In genomic region chr11:3163241-3163981, GRCh38 we compare ENCODE assay signal across 8 cellular contexts. TPM values are rescaled to one million over a fixed set of nuclear protein-coding genes. Genes with fewer than 3 reads are reported as not detected.
DNase-seq lines count a peak whose midpoint lies in the region; ATAC-seq, FAIRE-seq and TF ChIP-seq lines count a peak whose summit lies in the region.

No MANE protein-coding gene starts in this region.

- H3K56ac ChIP-seq in H1 (replicated peaks; ENCODE audit: insufficient read length, low read depth, low read length), result no peak overlapping the region

- H3K14ac ChIP-seq in H1 (ENCODE audit: insufficient read length), result no peak overlapping the region

- H2BK15ac ChIP-seq in H1 (ENCODE audit: low read length), result no peak overlapping the region

- no peak overlapping the region; the same call in 1 of the 2 replicates for H3K18ac ChIP-seq in H1 (ENCODE audit: extremely low read depth, low read length)

- ATAC-seq in natural killer cell treated with Interleukin-12 subunit alpha and Interleukin-12 subunit beta and Interleukin-15 and Interleukin-18, amount 100 ng/mL, for 72 hours, result no peak
- ATAC-seq in GM18519 (IDR thresholded peaks at IDR 0.05; ENCODE audit: low FRiP score, unreplicated experiment) (no peak), GM18511 (IDR thresholded peaks at IDR 0.05; ENCODE audit: unreplicated experiment) (no peak)

- peak overlapping the region; percentile 97; the same call in 1 of the 2 replicates for H2BK12ac ChIP-seq in H1 (ENCODE audit: low read depth, low read length)

- no peaks in the 10 kb centered on the region for H3K36me3 ChIP-seq in H1 (ENCODE audit: control insufficient read depth in 2 of 4, insufficient read depth in 4 of 4, low read length in 3 of 4)

- no peak overlapping the region for H4K91ac ChIP-seq in H1 (replicated peaks; ENCODE audit: insufficient read length, low read length)

- peaks cover 0 to 39% (median 19%) of the 10 kb centered on the region in 4 experiments; a peak in 6 of 7 replicates for H3K27me3 ChIP-seq in H1 (replicated peaks in 1 of 4; ENCODE audit: control insufficient read depth in 3 of 4, extremely low read depth in 1 of 4, insufficient read depth in 3 of 4, low read length in 3 of 4)

- no peak overlapping the region; the same call in 1 of the 2 replicates for H2AK5ac ChIP-seq in H1 (ENCODE audit: low read depth, low read length)

- no peaks in the 10 kb centered on the region for H3K27me3 Mint-ChIP-seq in natural killer cell treated with Interleukin-12 subunit alpha and Interleukin-12 subunit beta and Interleukin-15 and Interleukin-18, amount 100 ng/mL, for 72 hours

- H2BK5ac ChIP-seq in H1 (ENCODE audit: low read depth, low read length), result no peak overlapping the region

- H3K4me3 Mint-ChIP-seq in natural killer cell treated with Interleukin-12 subunit alpha and Interleukin-12 subunit beta and Interleukin-15 and Interleukin-18, amount 100 ng/mL, for 72 hours, result peak overlapping the region; percentile 84

- H3K4me3 ChIP-seq in NB4 (ENCODE audit: low read depth, low read length) (peak overlapping the region; percentile 91), H1 (ENCODE audit: extremely low read depth in 1 of 4, insufficient read depth in 2 of 4, low read depth in 3 of 4, low read length in 4 of 4) (peak overlapping the region in 3 of 4 experiments; percentile 3 to 68 (median 10); a peak in 3 of 8 replicates)

- no peak overlapping the region for H2AFZ ChIP-seq in H1 (ENCODE audit: low read length)

- TF ChIP-seq RAD21 in H1 (IDR thresholded peaks at IDR 0.05 in 1 of 2, conservative IDR thresholded peaks at IDR 0.05 in 1 of 2; ENCODE audit: low read depth in 2 of 2, low read length in 2 of 2), result no peak

- H3K9me3 ChIP-seq in H1 (ENCODE audit: insufficient read depth in 2 of 2, low read depth in 1 of 2, low read length in 1 of 2), result no peaks in the 10 kb centered on the region

- DNase-seq in Ammon's horn (ENCODE audit: low spot score), result peak; percentile 64
- peak; percentile 39 for DNase-seq in NB4 (ENCODE audit: low read depth)
- no peak for DNase-seq in H1 (ENCODE audit: low read depth in 1 of 2, low spot score in 2 of 2)
- DNase-seq in natural killer cell treated with Interleukin-12 subunit alpha and Interleukin-12 subunit beta and Interleukin-15 and Interleukin-18, amount 100 ng/mL, for 72 hours (ENCODE audit: low spot score), result peak; percentile 61
- no peak for DNase-seq in AG20443 (ENCODE audit: low spot score)
- no peak for DNase-seq in stimulated activated CD4-positive, alpha-beta T cell treated with anti-CD3 and anti-CD28 coated beads, Interleukin-12 subunit alpha, Interleukin-12 subunit beta, amount 100 ng/mL, for 4 hours

- peaks cover 6% of the 10 kb centered on the region for H3K79me1 ChIP-seq in H1 (ENCODE audit: low read depth, low read length)

- peaks cover 8 to 38% (median 26%) of the 10 kb centered on the region in 4 experiments for H3K4me1 ChIP-seq in H1 (replicated peaks in 1 of 4; ENCODE audit: control insufficient read depth in 3 of 4, insufficient read depth in 4 of 4, low read length in 3 of 4)

- H4K20me1 ChIP-seq in H1 (replicated peaks in 1 of 2; ENCODE audit: control insufficient read depth in 1 of 2, insufficient read depth in 2 of 2, low read length in 2 of 2), result peaks cover 0 to 7% of the 10 kb centered on the region in 2 experiments

- peaks cover under 1 to 2% of the 10 kb centered on the region in 2 experiments; a peak in 2 of 4 replicates for H3K79me2 ChIP-seq in H1 (ENCODE audit: control insufficient read depth in 1 of 2, insufficient read depth in 2 of 2, low read length in 2 of 2)

- TF ChIP-seq EP300 in H1 (IDR thresholded peaks at IDR 0.05; ENCODE audit: borderline replicate concordance in 1 of 2, low read depth in 2 of 2, low read length in 2 of 2), result no peak

- H3K4me2 ChIP-seq in H1 (ENCODE audit: insufficient read depth in 1 of 2, low read depth in 2 of 2, low read length in 2 of 2), result peak overlapping the region; percentile 89 to 99

- H3K9me3 Mint-ChIP-seq in natural killer cell treated with Interleukin-12 subunit alpha and Interleukin-12 subunit beta and Interleukin-15 and Interleukin-18, amount 100 ng/mL, for 72 hours, result no peaks in the 10 kb centered on the region

- no peak overlapping the region for H4K5ac ChIP-seq in H1 (ENCODE audit: insufficient read length, low read depth, low read length)

- POLR2A ChIA-PET in H1 (lab: Charles Lee; ENCODE audit: partially characterized antibody), result interaction anchor here (0.7 to 1.4 kb wide), 5 partner anchors 11 to 172 kb away, joined by 3 to 4 read pairs (median 4); partner anchors contain the start of gene NAP1L4

- H3K4ac ChIP-seq in H1 (replicated peaks; ENCODE audit: insufficient read length, low read depth, low read length), result peak overlapping the region; percentile 39

- no peak overlapping the region for H4K8ac ChIP-seq in H1 (ENCODE audit: extremely low read depth, insufficient read depth, low read length)

- no peak for TF ChIP-seq CTCF in NB4 (IDR thresholded peaks at IDR 0.05; ENCODE audit: low read depth, low read length)
- TF ChIP-seq CTCF in H1 (IDR thresholded peaks at IDR 0.05; ENCODE audit: control extremely low read depth in 1 of 3, insufficient read depth in 1 of 3, low read depth in 1 of 3, low read length in 3 of 3), result no peak

- H3K23ac ChIP-seq in H1 (ENCODE audit: insufficient read length), result no peak overlapping the region

- FAIRE-seq in H1 (lab: Jason Lieb, UNC), result no peak

- H3K9ac ChIP-seq in H1 (replicated peaks in 1 of 4; ENCODE audit: extremely low read depth in 1 of 4, low read depth in 3 of 4, low read length in 3 of 4), result no peak overlapping the region

- CTCF ChIA-PET in H1 (lab: Charles Lee; ENCODE audit: partially characterized antibody), result interaction anchor here (0.6 to 2.3 kb wide), 13 partner anchors 14 to 126 kb away, joined by 3 to 11 read pairs (median 4); no protein-coding TSS in a partner anchor

- H3K27ac Mint-ChIP-seq in natural killer cell treated with Interleukin-12 subunit alpha and Interleukin-12 subunit beta and Interleukin-15 and Interleukin-18, amount 100 ng/mL, for 72 hours, result peak overlapping the region; percentile 63 to 80

- 73% methylated on average over 15 of the region's 15 CpGs; no CpG with 5 or more reads in 1 of the 2 experiments for WGBS in H1 (ENCODE audit: extremely low coverage in 1 of 2, insufficient coverage in 1 of 2, insufficient read length in 1 of 2, insufficient replicate concordance in 2 of 2, low coverage in 1 of 2, low lambda C conversion rate in 2 of 2, missing lambda C conversion rate in 1 of 2), 2 experiments

- no peak overlapping the region for H3K27ac ChIP-seq in H1 (ENCODE audit: low read depth, low read length)

- peaks cover 29 to 51% of the 10 kb centered on the region in 2 donors for H3K4me1 Mint-ChIP-seq in natural killer cell treated with Interleukin-12 subunit alpha and Interleukin-12 subunit beta and Interleukin-15 and Interleukin-18, amount 100 ng/mL, for 72 hours (ENCODE audit: low read depth in 2 of 2)

- no peak overlapping the region for H2BK120ac ChIP-seq in H1 (replicated peaks; ENCODE audit: low read depth, low read length)

- peaks cover 20% of the 10 kb centered on the region for H3K23me2 ChIP-seq in H1 (ENCODE audit: low read depth, low read length)

- TF ChIP-seq POLR2A in NB4 (IDR thresholded peaks at IDR 0.05; ENCODE audit: extremely low read depth, insufficient read length) (no peak), H1 (IDR thresholded peaks at IDR 0.05; ENCODE audit: control extremely low read depth in 1 of 2, low read depth in 2 of 2, low read length in 2 of 2) (no peak)

- no peaks in the 10 kb centered on the region for H3K36me3 Mint-ChIP-seq in natural killer cell treated with Interleukin-12 subunit alpha and Interleukin-12 subunit beta and Interleukin-15 and Interleukin-18, amount 100 ng/mL, for 72 hours

- 0 out of 2 replicates have a peak overlapping the region, but pooled peaks have one; percentile 6 for H2BK20ac ChIP-seq in H1 (ENCODE audit: low read length)

TF ChIP-seq in H1, 55 proteins besides CTCF, POLR2A, EP300 and RAD21 (continues in another document):
- no peak for TF ChIP-seq SP2 (IDR thresholded peaks at IDR 0.05; ENCODE audit: low read length)
- TF ChIP-seq CREB1 (IDR thresholded peaks at IDR 0.05), result no peak
- TF ChIP-seq EZH2 (IDR thresholded peaks at IDR 0.05; ENCODE audit: low read depth, low read length, severe bottlenecking), result no peak
- no peak for TF ChIP-seq HDAC2 (IDR thresholded peaks at IDR 0.05; ENCODE audit: borderline replicate concordance in 1 of 2, low read depth in 2 of 2, low read length in 2 of 2)
- TF ChIP-seq NRF1 (IDR thresholded peaks at IDR 0.05; ENCODE audit: low read depth, low read length), result no peak
- no peak for TF ChIP-seq PHF8 (conservative IDR thresholded peaks at IDR 0.05; ENCODE audit: low read depth, low read length)

RNA-seq across cellular contexts. Expression of gene OSBPL5, which starts 1.7 kb away (rescaled TPM):
- total RNA-seq in H1 (2021; fragmentation: NEBNext Ultra II Directional; extraction: Animal tissue kit (Norgen Biotek cat#: 25700)), result 7.9 and 9.9 TPM in 2 replicates
- polyA plus RNA-seq in H1 (2011; rRNA removed), result 3.4 and 6.0 TPM in 2 replicates
- polyA plus RNA-seq in H1 (2011; cell fraction: cytosol; rRNA removed), result 5.8 TPM
- polyA plus RNA-seq in H1 (2011; cell fraction: nucleus; rRNA removed), result 19.5 TPM
- polyA plus RNA-seq in H1 (2012, experiment 1 of 2), result 3.8 to 7.3 TPM (median 6.6 TPM) in 4 replicates
- 4.9 TPM for polyA plus RNA-seq in H1 (2012, experiment 2 of 2)
- polyA plus RNA-seq in H1 (2013, experiment 1 of 2), result 3.3 TPM
- 2.9 TPM for polyA plus RNA-seq in H1 (2013, experiment 2 of 2)
- 4.3 and 5.5 TPM in 2 replicates for polyA minus RNA-seq in H1 (2011; rRNA and poly(A)+ RNA removed)
- 9.7 TPM for polyA minus RNA-seq in H1 (2011; cell fraction: cytosol; rRNA and poly(A)+ RNA removed)
- 13.0 TPM for polyA minus RNA-seq in H1 (2011; cell fraction: nucleus; rRNA and poly(A)+ RNA removed)
- total RNA-seq in natural killer cell treated with Interleukin-12 subunit alpha and Interleukin-12 subunit beta and Interleukin-15 and Interleukin-18, amount 100 ng/mL, for 72 hours, result 10 to 100 TPM; 58.3 to 74.6 TPM

RNA-seq across cellular contexts. Expression of gene MRGPRG, which starts 55.2 kb away (rescaled TPM):
- total RNA-seq in H1 (2021; fragmentation: NEBNext Ultra II Directional; extraction: Animal tissue kit (Norgen Biotek cat#: 25700)), result not detected in 2 replicates
- not detected in 2 replicates for polyA plus RNA-seq in H1 (2011; rRNA removed)
- not detected for polyA plus RNA-seq in H1 (2011; cell fraction: cytosol; rRNA removed)
- not detected for polyA plus RNA-seq in H1 (2011; cell fraction: nucleus; rRNA removed)
- polyA plus RNA-seq in H1 (2012, experiment 1 of 2), result not detected in 4 replicates
- polyA plus RNA-seq in H1 (2012, experiment 2 of 2), result not detected
- not detected for polyA plus RNA-seq in H1 (2013, experiment 1 of 2)
- not detected for polyA plus RNA-seq in H1 (2013, experiment 2 of 2)
- not detected in 2 replicates for polyA minus RNA-seq in H1 (2011; rRNA and poly(A)+ RNA removed)
- not detected for polyA minus RNA-seq in H1 (2011; cell fraction: cytosol; rRNA and poly(A)+ RNA removed)
- not detected for polyA minus RNA-seq in H1 (2011; cell fraction: nucleus; rRNA and poly(A)+ RNA removed)
- not detected for total RNA-seq in natural killer cell treated with Interleukin-12 subunit alpha and Interleukin-12 subunit beta and Interleukin-15 and Interleukin-18, amount 100 ng/mL, for 72 hours

Comparison
In these comparisons a context has a peak if more than half of its experiments do, and no peak if none do; other contexts are left out.
1. DNase-seq: peak in Ammon's horn (single experiment), NB4 (single experiment) and natural killer cell treated with Interleukin-12 subunit alpha and Interleukin-12 subunit beta and Interleukin-15 and Interleukin-18, amount 100 ng/mL, for 72 hours (single experiment); none in H1 (0 of 2), AG20443 (single experiment) and stimulated activated CD4-positive, alpha-beta T cell treated with anti-CD3 and anti-CD28 coated beads, Interleukin-12 subunit alpha, Interleukin-12 subunit beta, amount 100 ng/mL, for 4 hours (single experiment).